11 cellular contexts compared by ENCODE assay signal in genomic region chr3:183541738-183542137, GRCh38. TPM values are rescaled to one million over a fixed set of nuclear protein-coding genes. Genes with fewer than 3 reads are reported as not detected.
DNase-seq lines count a peak whose midpoint lies in the region; ATAC-seq and TF ChIP-seq lines count a peak whose summit lies in the region.
"Had no signal": no experiment of that assay in that cellular context is flagged by ENCODE, and none has a peak within 500 bp of the region (broad histone marks: within the 10 kb centered on the region; RNA-seq: fewer than 3 reads in every experiment).

No MANE protein-coding gene starts in this region.

- peaks cover 34% of the 10 kb centered on the region for H3K36me3 Mint-ChIP-seq in activated naive CD4-positive, alpha-beta T cell treated with anti-CD3 and anti-CD28 coated beads, Interleukin-2, amount 10 ng/mL, durations not matched to agents 7 days and 5 days
- H3K36me3 Mint-ChIP-seq in activated naive CD8-positive, alpha-beta T cell, result peaks cover 9% of the 10 kb centered on the region
- peaks cover 17 to 43% of the 10 kb centered on the region in 2 donors for H3K36me3 Mint-ChIP-seq in stimulated activated naive B cell treated with anti-CD40 and anti-IgM and Interleukin-4, amounts not matched to agents 10 μg/mL and 1 μg/mL and 100 μg/mL, for 72 hours
- H3K36me3 Mint-ChIP-seq in chondrocyte (ENCODE audit: low read depth), result no peaks in the 10 kb centered on the region

- no peak overlapping the region for H3K4me3 ChIP-seq in Karpas-422 (ENCODE audit: low read length)
- H3K4me3 ChIP-seq: SJSA1 had no signal

- DNase-seq in activated naive CD4-positive, alpha-beta T cell treated with anti-CD3 and anti-CD28 coated beads, Interleukin-2, amount 10 ng/mL, durations not matched to agents 7 days and 5 days, result peak; percentile 46
- DNase-seq in activated naive CD4-positive, alpha-beta T cell treated with anti-CD3 and anti-CD28 coated beads, Interleukin-2, amount 50 U/mL, for 16 hours, result no peak
- no peak for DNase-seq in Karpas-422
- DNase-seq in stimulated activated naive B cell treated with anti-CD40 and anti-IgM and Interleukin-4, amounts not matched to agents 10 μg/mL and 1 μg/mL and 100 μg/mL, for 72 hours, result no peak
- no peak for DNase-seq in chondrocyte (ENCODE audit: low spot score)
- DNase-seq: effector CD8-positive, alpha-beta T cell; NCI-H1105 treated with DMSO at 0.1 percent for 48 hours had no signal

- H3K4me3 Mint-ChIP-seq in activated naive CD4-positive, alpha-beta T cell treated with anti-CD3 and anti-CD28 coated beads, Interleukin-2, amount 10 ng/mL, durations not matched to agents 7 days and 5 days, result no peak overlapping the region
- H3K4me3 Mint-ChIP-seq in activated naive CD8-positive, alpha-beta T cell, result peak overlapping the region; percentile 11
- H3K4me3 Mint-ChIP-seq in stimulated activated naive B cell treated with anti-CD40 and anti-IgM and Interleukin-4, amounts not matched to agents 10 μg/mL and 1 μg/mL and 100 μg/mL, for 72 hours, result peak overlapping the region; percentile 56 to 58
- no peak overlapping the region for H3K4me3 Mint-ChIP-seq in chondrocyte (ENCODE audit: unreplicated experiment)

- H3K4me1 Mint-ChIP-seq in activated naive CD4-positive, alpha-beta T cell treated with anti-CD3 and anti-CD28 coated beads, Interleukin-2, amount 10 ng/mL, durations not matched to agents 7 days and 5 days, result peaks cover 68% of the 10 kb centered on the region
- H3K4me1 Mint-ChIP-seq in activated naive CD8-positive, alpha-beta T cell (ENCODE audit: low read depth), result peaks cover 84% of the 10 kb centered on the region
- H3K4me1 Mint-ChIP-seq in stimulated activated naive B cell treated with anti-CD40 and anti-IgM and Interleukin-4, amounts not matched to agents 10 μg/mL and 1 μg/mL and 100 μg/mL, for 72 hours, result peaks cover 54 to 74% of the 10 kb centered on the region in 2 donors
- H3K4me1 Mint-ChIP-seq in chondrocyte (ENCODE audit: low read depth), result peaks cover 17% of the 10 kb centered on the region

- H3K4me1 ChIP-seq in Karpas-422 (ENCODE audit: low read length), result peaks cover 72% of the 10 kb centered on the region
- H3K4me1 ChIP-seq: SJSA1 had no signal

- no peak overlapping the region for H2AFZ ChIP-seq in Karpas-422 (ENCODE audit: low read length)

- H3K27me3 Mint-ChIP-seq in activated naive CD4-positive, alpha-beta T cell treated with anti-CD3 and anti-CD28 coated beads, Interleukin-2, amount 10 ng/mL, durations not matched to agents 7 days and 5 days, result no peaks in the 10 kb centered on the region
- H3K27me3 Mint-ChIP-seq in activated naive CD8-positive, alpha-beta T cell, result no peaks in the 10 kb centered on the region
- H3K27me3 Mint-ChIP-seq in stimulated activated naive B cell treated with anti-CD40 and anti-IgM and Interleukin-4, amounts not matched to agents 10 μg/mL and 1 μg/mL and 100 μg/mL, for 72 hours, result no peaks in the 10 kb centered on the region
- no peaks in the 10 kb centered on the region for H3K27me3 Mint-ChIP-seq in chondrocyte (ENCODE audit: low read depth)

- no peaks in the 10 kb centered on the region for H3K9me2 ChIP-seq in Karpas-422 (replicated peaks; ENCODE audit: insufficient read depth, low read length)

- peaks cover 20% of the 10 kb centered on the region; the same call in 1 of the 2 replicates for H4K20me1 ChIP-seq in Karpas-422 (ENCODE audit: insufficient read depth, low read depth, low read length)

- H3K9me3 ChIP-seq in Karpas-422 (ENCODE audit: low read length), result no peaks in the 10 kb centered on the region
- H3K9me3 ChIP-seq: SJSA1 had no signal

- ATAC-seq in stimulated activated naive B cell treated with anti-CD40 and anti-IgM and Interleukin-4, amounts not matched to agents 10 μg/mL and 1 μg/mL and 100 μg/mL, for 72 hours (replicated peaks), result peak; percentile 41 to 43
- ATAC-seq in GM21381 (IDR thresholded peaks at IDR 0.05; ENCODE audit: unreplicated experiment) (no peak), GM21576 (IDR thresholded peaks at IDR 0.05; ENCODE audit: unreplicated experiment) (no peak)

- H3K9ac ChIP-seq in Karpas-422 (ENCODE audit: low read length), result peak overlapping the region; percentile 5; the same call in 1 of the 2 replicates

- peak overlapping the region; percentile 85 for H3K27ac Mint-ChIP-seq in activated naive CD4-positive, alpha-beta T cell treated with anti-CD3 and anti-CD28 coated beads, Interleukin-2, amount 10 ng/mL, durations not matched to agents 7 days and 5 days
- H3K27ac Mint-ChIP-seq in activated naive CD8-positive, alpha-beta T cell, result peak overlapping the region; percentile 80
- peak overlapping the region; percentile 83 for H3K27ac Mint-ChIP-seq in stimulated activated naive B cell treated with anti-CD40 and anti-IgM and Interleukin-4, amounts not matched to agents 10 μg/mL and 1 μg/mL and 100 μg/mL, for 72 hours
- no peak overlapping the region for H3K27ac Mint-ChIP-seq in chondrocyte (ENCODE audit: unreplicated experiment)

- H3K79me2 ChIP-seq in Karpas-422 (ENCODE audit: low read length), result peaks cover 36% of the 10 kb centered on the region

- H3K9me3 Mint-ChIP-seq in activated naive CD4-positive, alpha-beta T cell treated with anti-CD3 and anti-CD28 coated beads, Interleukin-2, amount 10 ng/mL, durations not matched to agents 7 days and 5 days, result no peaks in the 10 kb centered on the region
- H3K9me3 Mint-ChIP-seq in activated naive CD8-positive, alpha-beta T cell (ENCODE audit: low read depth), result no peaks in the 10 kb centered on the region
- H3K9me3 Mint-ChIP-seq in stimulated activated naive B cell treated with anti-CD40 and anti-IgM and Interleukin-4, amounts not matched to agents 10 μg/mL and 1 μg/mL and 100 μg/mL, for 72 hours, result no peaks in the 10 kb centered on the region
- H3K9me3 Mint-ChIP-seq in chondrocyte (ENCODE audit: low read depth), result no peaks in the 10 kb centered on the region

- H3K4me2 ChIP-seq in Karpas-422 (ENCODE audit: low read depth, low read length, poor library complexity, severe bottlenecking), result peak overlapping the region; percentile 17

- H3K36me3 ChIP-seq in Karpas-422 (ENCODE audit: insufficient read depth, low read length), result 0 out of 2 replicates have a peak, but pooled peaks cover 3% of the 10 kb centered on the region
- H3K36me3 ChIP-seq: SJSA1 had no signal

- no peak for TF ChIP-seq CTCF in chondrocyte (IDR thresholded peaks at IDR 0.05)

- H3K27ac ChIP-seq in Karpas-422 (ENCODE audit: low read length), result peak overlapping the region; percentile 60
- H3K27ac ChIP-seq: SJSA1 had no signal

- no peaks in the 10 kb centered on the region for H3K27me3 ChIP-seq in Karpas-422 (ENCODE audit: low read length)
- H3K27me3 ChIP-seq: SJSA1 had no signal

- CTCF ChIA-PET in activated naive CD4-positive, alpha-beta T cell treated with anti-CD3 and anti-CD28 coated beads, Interleukin-2, amount 10 ng/mL, durations not matched to agents 7 days and 5 days (lab: Charles Lee), result interaction anchor here (0.7 to 0.9 kb wide), 3 partner anchors 14 to 61 kb away, joined by 3 to 6 read pairs (median 3); no protein-coding TSS in a partner anchor

RNA-seq across cellular contexts. Expression of gene KLHL6, which starts 13.8 kb away (rescaled TPM):
- total RNA-seq in Karpas-422 (2014; rRNA removed; shearing (Covaris generic); ENCODE audit: low replicate concordance), result 41.1 and 50.9 TPM in 2 replicates
- total RNA-seq in chondrocyte, result not detected in 3 replicates
- total RNA-seq: SJSA1 had no signal

Comparison
In these comparisons a context has a peak if more than half of its experiments do, and no peak if none do; other contexts are left out.
1. H3K4me3 Mint-ChIP-seq: peak in activated naive CD8-positive, alpha-beta T cell (single experiment) and stimulated activated naive B cell treated with anti-CD40 and anti-IgM and Interleukin-4, amounts not matched to agents 10 μg/mL and 1 μg/mL and 100 μg/mL, for 72 hours (2 of 2); none in activated naive CD4-positive, alpha-beta T cell treated with anti-CD3 and anti-CD28 coated beads, Interleukin-2, amount 10 ng/mL, durations not matched to agents 7 days and 5 days (single experiment) and chondrocyte (single experiment).
2. ATAC-seq: peak in stimulated activated naive B cell treated with anti-CD40 and anti-IgM and Interleukin-4, amounts not matched to agents 10 μg/mL and 1 μg/mL and 100 μg/mL, for 72 hours (2 of 2); none in GM21381 (single experiment) and GM21576 (single experiment).
3. RNA of gene KLHL6, which starts 13.8 kb away (total RNA-seq): 41.1 to 50.9 TPM in Karpas-422; not detected in chondrocyte; every median in the first group is over 10 times any median in the second.